8 cellular contexts compared by ENCODE assay signal in the genomic region with DNA sequence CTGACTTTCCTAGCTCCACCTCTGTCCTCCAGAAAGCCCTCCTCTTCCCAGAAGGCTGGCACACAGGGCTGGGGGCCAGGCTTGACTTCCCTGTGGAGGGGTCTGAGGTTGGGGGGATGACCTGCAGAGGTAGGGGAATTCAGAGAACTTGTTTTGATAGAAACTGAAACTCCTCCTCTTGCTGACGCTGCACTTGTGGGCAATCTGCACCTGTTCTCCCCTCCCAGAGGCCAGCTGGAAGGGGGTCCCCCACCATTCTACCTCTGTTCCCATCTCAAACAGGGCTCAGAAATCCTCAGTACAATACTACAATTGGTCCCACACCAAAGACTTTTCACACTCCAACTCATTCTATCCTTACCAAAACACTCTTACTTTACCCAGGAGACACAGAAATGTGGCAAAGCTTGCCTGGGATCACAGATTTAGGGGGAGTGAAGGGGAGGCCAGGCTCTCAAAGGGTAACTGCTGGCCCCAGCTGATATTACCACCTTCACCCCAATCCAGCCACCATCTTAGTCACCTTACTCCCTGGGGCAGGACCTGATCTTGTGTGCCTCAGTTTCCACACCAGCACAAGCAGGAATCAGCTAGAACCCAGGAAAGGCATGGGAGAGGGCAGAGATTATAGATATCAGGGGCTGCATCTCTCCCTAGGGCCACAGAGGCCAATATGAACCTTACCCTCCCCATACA. TPM values are rescaled to one million over a fixed set of nuclear protein-coding genes. Genes with fewer than 3 reads are reported as not detected.
DNase-seq lines count a peak whose midpoint lies in the region; ATAC-seq and TF ChIP-seq lines count a peak whose summit lies in the region.

No MANE protein-coding gene starts in this region.

- intact Hi-C loops in activated CD4-positive, alpha-beta T cell treated with anti-CD3 and anti-CD28 coated beads for 36 hours (cut with DNase I, micrococcal nuclease): loop anchor here in 1 of 2 experiments (1.0 to 5.0 kb wide), 4 partner anchors 48 to 333 kb away; no protein-coding TSS in a partner anchor

- CTCF ChIA-PET in activated CD4-positive, alpha-beta T cell treated with anti-CD3 and anti-CD28 coated beads for 36 hours (lab: Charles Lee): interaction anchor here (0.6 to 2.3 kb wide), 5 partner anchors 8 to 47 kb away, joined by 3 to 17 read pairs (median 3); partner anchors contain the start of gene PIM2
- CTCF ChIA-PET in HEK293T (lab: Yijun Ruan, JAX): interaction anchor here (0.7 kb wide), 1 partner anchor 168 kb away, joined by 3 read pairs; no protein-coding TSS in a partner anchor

- POLR2A ChIA-PET in activated CD4-positive, alpha-beta T cell treated with anti-CD3 and anti-CD28 coated beads for 36 hours (lab: Charles Lee): interaction anchor here (0.6 to 5.3 kb wide), 11 partner anchors 10 to 330 kb away, joined by 3 to 86 read pairs (median 7); partner anchors contain the start of genes OTUD5, PIM2, PQBP1 and SLC35A2
- POLR2A ChIA-PET in naive thymus-derived CD8-positive, alpha-beta T cell (lab: Charles Lee): interaction anchor here (0.8 to 13.3 kb wide), 11 partner anchors 8 to 364 kb away, joined by 3 to 276 read pairs (median 5); partner anchors contain the start of genes HDAC6, OTUD5, PIM2 and PQBP1
- POLR2A ChIA-PET in HEK293T (lab: Yijun Ruan, JAX): no interaction called here

- no peak for TF ChIP-seq CTCF in osteocyte (IDR thresholded peaks at IDR 0.05)

- H3K4me3 Mint-ChIP-seq in activated CD4-positive, alpha-beta T cell treated with anti-CD3 and anti-CD28 coated beads for 36 hours: peak overlapping the region; percentile 64
- peak overlapping the region; percentile 66 to 92 (median 87) for H3K4me3 Mint-ChIP-seq in naive thymus-derived CD8-positive, alpha-beta T cell
- no peak overlapping the region for H3K4me3 Mint-ChIP-seq in osteocyte (ENCODE audit: unreplicated experiment)

- DNase-seq in activated CD4-positive, alpha-beta T cell treated with anti-CD3 and anti-CD28 coated beads for 36 hours: peak; percentile 88
- DNase-seq in naive thymus-derived CD8-positive, alpha-beta T cell: peak; percentile 46 to 87 (median 81)
- DNase-seq in osteocyte (ENCODE audit: extremely low spot score, unreplicated experiment) (no peak), HEK293T (ENCODE audit: extremely low spot score) (no peak), HuH-7.5 (ENCODE audit: low spot score) (no peak), KBM-7 (no peak)

- H3K9me3 Mint-ChIP-seq in activated CD4-positive, alpha-beta T cell treated with anti-CD3 and anti-CD28 coated beads for 36 hours (ENCODE audit: low read depth): no peaks in the 10 kb centered on the region
- H3K9me3 Mint-ChIP-seq in naive thymus-derived CD8-positive, alpha-beta T cell: peaks cover 0 to 4% (median 0%) of the 10 kb centered on the region in 9 donors
- peaks cover 5% of the 10 kb centered on the region for H3K9me3 Mint-ChIP-seq in osteocyte (ENCODE audit: unreplicated experiment)

- peak; percentile 43 for ATAC-seq in GM18858 (IDR thresholded peaks at IDR 0.05; ENCODE audit: unreplicated experiment)
- ATAC-seq in HG02938 (IDR thresholded peaks at IDR 0.05; ENCODE audit: unreplicated experiment): peak; percentile 58
- peak; percentile 54 for ATAC-seq in activated CD4-positive, alpha-beta T cell treated with anti-CD3 and anti-CD28 coated beads for 36 hours
- ATAC-seq in naive thymus-derived CD8-positive, alpha-beta T cell: peak; percentile 39 to 58

- peak overlapping the region; percentile 96 for H3K27ac Mint-ChIP-seq in activated CD4-positive, alpha-beta T cell treated with anti-CD3 and anti-CD28 coated beads for 36 hours
- peak overlapping the region; percentile 96 to 99 (median 99) for H3K27ac Mint-ChIP-seq in naive thymus-derived CD8-positive, alpha-beta T cell
- H3K27ac Mint-ChIP-seq in osteocyte (ENCODE audit: unreplicated experiment): no peak overlapping the region

- H3K4me1 Mint-ChIP-seq in activated CD4-positive, alpha-beta T cell treated with anti-CD3 and anti-CD28 coated beads for 36 hours: peaks cover 89% of the 10 kb centered on the region
- H3K4me1 Mint-ChIP-seq in naive thymus-derived CD8-positive, alpha-beta T cell: peaks cover 40 to 94% (median 90%) of the 10 kb centered on the region in 4 donors
- peaks cover 9% of the 10 kb centered on the region for H3K4me1 Mint-ChIP-seq in osteocyte (ENCODE audit: unreplicated experiment)

- in situ Hi-C loops in KBM-7 (cut with MboI; ENCODE audit: low pct_unique_long_range_greater_than_20kb, low sequenced_read_pairs): no loop called here

- H3K36me3 Mint-ChIP-seq in activated CD4-positive, alpha-beta T cell treated with anti-CD3 and anti-CD28 coated beads for 36 hours (ENCODE audit: low read depth): peaks cover 73% of the 10 kb centered on the region
- peaks cover 2 to 30% (median 16%) of the 10 kb centered on the region in 3 donors for H3K36me3 Mint-ChIP-seq in naive thymus-derived CD8-positive, alpha-beta T cell
- peaks cover 8% of the 10 kb centered on the region for H3K36me3 Mint-ChIP-seq in osteocyte (ENCODE audit: unreplicated experiment)

- no peaks in the 10 kb centered on the region for H3K27me3 Mint-ChIP-seq in activated CD4-positive, alpha-beta T cell treated with anti-CD3 and anti-CD28 coated beads for 36 hours
- H3K27me3 Mint-ChIP-seq in naive thymus-derived CD8-positive, alpha-beta T cell: no peaks in the 10 kb centered on the region
- no peaks in the 10 kb centered on the region for H3K27me3 Mint-ChIP-seq in osteocyte (ENCODE audit: unreplicated experiment)

TF ChIP-seq in HEK293T, 16 proteins besides CTCF, POLR2A, EP300 and RAD21:
- TF ChIP-seq FOXM1 (IDR thresholded peaks at IDR 0.05; ENCODE audit: borderline replicate concordance) (no peak), LEF1 (IDR thresholded peaks at IDR 0.05; ENCODE audit: borderline replicate concordance) (no peak), BHLHE40 (IDR thresholded peaks at IDR 0.05; ENCODE audit: borderline replicate concordance) (no peak), L3MBTL2 (conservative IDR thresholded peaks at IDR 0.05) (no peak), HDGF (IDR thresholded peaks at IDR 0.05; ENCODE audit: borderline replicate concordance) (no peak), CTBP1 (IDR thresholded peaks at IDR 0.05; ENCODE audit: borderline replicate concordance) (no peak), ELF4 (IDR thresholded peaks at IDR 0.05) (no peak), SUZ12 (IDR thresholded peaks at IDR 0.05) (no peak)
- TF ChIP-seq, protein P1, sequence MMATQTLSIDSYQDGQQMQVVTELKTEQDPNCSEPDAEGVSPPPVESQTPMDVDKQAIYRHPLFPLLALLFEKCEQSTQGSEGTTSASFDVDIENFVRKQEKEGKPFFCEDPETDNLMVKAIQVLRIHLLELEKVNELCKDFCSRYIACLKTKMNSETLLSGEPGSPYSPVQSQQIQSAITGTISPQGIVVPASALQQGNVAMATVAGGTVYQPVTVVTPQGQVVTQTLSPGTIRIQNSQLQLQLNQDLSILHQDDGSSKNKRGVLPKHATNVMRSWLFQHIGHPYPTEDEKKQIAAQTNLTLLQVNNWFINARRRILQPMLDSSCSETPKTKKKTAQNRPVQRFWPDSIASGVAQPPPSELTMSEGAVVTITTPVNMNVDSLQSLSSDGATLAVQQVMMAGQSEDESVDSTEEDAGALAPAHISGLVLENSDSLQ (IDR thresholded peaks at IDR 0.05): no peak
TF ChIP-seq in HEK293T: peak in this region for 0.

RNA-seq across cellular contexts. Expression of gene OTUD5, which starts 18.5 kb away (rescaled TPM):
- 10 to 100 TPM; 68.0 to 98.1 TPM for total RNA-seq in activated CD4-positive, alpha-beta T cell treated with anti-CD3 and anti-CD28 coated beads for 36 hours
- 10 to 100 TPM; 98.7 to 99.4 TPM for total RNA-seq in naive thymus-derived CD8-positive, alpha-beta T cell
- 10 to 100 TPM; 23.7 to 48.4 (median 24.3) TPM for polyA plus RNA-seq in naive thymus-derived CD8-positive, alpha-beta T cell
- total RNA-seq in osteocyte: 54.9 and 57.4 TPM in 2 replicates

RNA-seq across cellular contexts. Expression of gene PIM2, which starts 20.0 kb away (rescaled TPM):
- total RNA-seq in activated CD4-positive, alpha-beta T cell treated with anti-CD3 and anti-CD28 coated beads for 36 hours: 100 to 1,000 TPM; 320 TPM
- 100 to 1,000 TPM; 126 to 132 TPM for total RNA-seq in naive thymus-derived CD8-positive, alpha-beta T cell
- 100 to 1,000 TPM; 170 to 331 (median 313) TPM for polyA plus RNA-seq in naive thymus-derived CD8-positive, alpha-beta T cell
- 6.4 and 7.3 TPM in 2 replicates for total RNA-seq in osteocyte

RNA-seq across cellular contexts. Expression of gene SLC35A2, which starts 27.4 kb away (rescaled TPM):
- 10 to 100 TPM; 19.7 to 20.3 TPM for total RNA-seq in activated CD4-positive, alpha-beta T cell treated with anti-CD3 and anti-CD28 coated beads for 36 hours
- 10 to 100 TPM; 11.4 to 12.7 TPM for total RNA-seq in naive thymus-derived CD8-positive, alpha-beta T cell
- polyA plus RNA-seq in naive thymus-derived CD8-positive, alpha-beta T cell: 1 to 10 TPM; 6.8 to 8.1 (median 7.3) TPM
- 34.6 and 37.0 TPM in 2 replicates for total RNA-seq in osteocyte

RNA-seq across cellular contexts. Expression of gene KCND1, which starts 32.8 kb away (rescaled TPM):
- 1 to 10 TPM; 2.5 to 2.8 TPM for total RNA-seq in activated CD4-positive, alpha-beta T cell treated with anti-CD3 and anti-CD28 coated beads for 36 hours
- total RNA-seq in naive thymus-derived CD8-positive, alpha-beta T cell: 1 to 10 TPM; 1.6 to 1.7 TPM
- under 1 TPM in 2 of 3 donors, not detected in 1; 0.06 to 0.08 TPM for polyA plus RNA-seq in naive thymus-derived CD8-positive, alpha-beta T cell
- 1.4 and 2.5 TPM in 2 replicates for total RNA-seq in osteocyte

RNA-seq across cellular contexts. Expression of gene PQBP1, which starts 41.1 kb away (rescaled TPM):
- 10 to 100 TPM; 73.4 to 75.3 TPM for total RNA-seq in activated CD4-positive, alpha-beta T cell treated with anti-CD3 and anti-CD28 coated beads for 36 hours
- 10 to 100 TPM; 66.4 to 68.8 TPM for total RNA-seq in naive thymus-derived CD8-positive, alpha-beta T cell
- polyA plus RNA-seq in naive thymus-derived CD8-positive, alpha-beta T cell: 100 to 1,000 TPM in 1 of 3 donors, 10 to 100 TPM in 2; 92.7 to 114 (median 94.5) TPM
- total RNA-seq in osteocyte: 69.8 and 78.3 TPM in 2 replicates

Comparison
In these comparisons a context has a peak if more than half of its experiments do, and no peak if none do; other contexts are left out.
1. DNase-seq: peak in activated CD4-positive, alpha-beta T cell treated with anti-CD3 and anti-CD28 coated beads for 36 hours (single experiment) and naive thymus-derived CD8-positive, alpha-beta T cell (10 of 10); none in osteocyte (single experiment), HEK293T (single experiment), HuH-7.5 (single experiment) and KBM-7 (single experiment).
2. RNA of gene PIM2, which starts 20.0 kb away (total RNA-seq): 320 TPM in activated CD4-positive, alpha-beta T cell treated with anti-CD3 and anti-CD28 coated beads for 36 hours and 126 to 132 TPM in naive thymus-derived CD8-positive, alpha-beta T cell; 6.4 to 7.3 TPM in osteocyte; every median in the first group is over 10 times any median in the second.
3. Peak in every context shown above with its lines, with median percentiles within 50 percentile points of each other: ATAC-seq.